In genomic region chr1:185316163-185317033, GRCh38 we compare ENCODE assay signal across 1 cellular context.
A peak's percentile ranks its signal among the peaks of the same experiment; 100 is the strongest.
TF ChIP-seq lines count a peak whose summit lies in the region.

No MANE protein-coding gene starts in this region.

TF ChIP-seq in HepG2, 621 proteins besides CTCF, POLR2A, EP300 and RAD21 (continued from another document and continues in another):
- TF ChIP-seq BCL3 (CRISPR knock-in tag; IDR thresholded peaks at IDR 0.05) (no peak), SAP130 (CRISPR knock-in tag; IDR thresholded peaks at IDR 0.05; ENCODE audit: low read depth) (no peak; the same call in 1 of the 2 replicates), GATAD2A (CRISPR knock-in tag; IDR thresholded peaks at IDR 0.05) (no peak), ZSCAN5A (CRISPR knock-in tag; IDR thresholded peaks at IDR 0.05; ENCODE audit: borderline replicate concordance) (no peak), ETV6 (CRISPR knock-in tag; conservative IDR thresholded peaks at IDR 0.05) (no peak), SMARCC2 (IDR thresholded peaks at IDR 0.05) (no peak), ARHGAP35 (CRISPR knock-in tag; IDR thresholded peaks at IDR 0.05; ENCODE audit: borderline replicate concordance) (no peak), GLI4 (CRISPR knock-in tag; IDR thresholded peaks at IDR 0.05; ENCODE audit: borderline replicate concordance) (no peak), BATF2 (CRISPR knock-in tag; IDR thresholded peaks at IDR 0.05) (no peak), ZNF724P (CRISPR knock-in tag; IDR thresholded peaks at IDR 0.05; ENCODE audit: borderline replicate concordance) (no peak), ZNF383 (CRISPR knock-in tag; IDR thresholded peaks at IDR 0.05; ENCODE audit: borderline replicate concordance) (no peak), ZNF709 (CRISPR knock-in tag; IDR thresholded peaks at IDR 0.05) (no peak), ZBTB1 (CRISPR knock-in tag; IDR thresholded peaks at IDR 0.05; ENCODE audit: borderline replicate concordance) (no peak), ZNF660 (CRISPR knock-in tag; IDR thresholded peaks at IDR 0.05; ENCODE audit: borderline replicate concordance, low read depth) (no peak), ZSCAN12 (CRISPR knock-in tag; IDR thresholded peaks at IDR 0.05) (peak; percentile 45; the same call in 1 of the 2 replicates), XRCC5 (optimal IDR thresholded peaks at IDR 0.05; ENCODE audit: low read length) (no peak), NCOA5 (CRISPR knock-in tag; IDR thresholded peaks at IDR 0.05) (no peak), PAX8 (CRISPR knock-in tag; IDR thresholded peaks at IDR 0.05; ENCODE audit: borderline replicate concordance) (peak; percentile 42; the same call in 1 of the 2 replicates), GATA4 (IDR thresholded peaks at IDR 0.05; ENCODE audit: borderline replicate concordance, low read depth) (0 out of 2 replicates have a peak, but pooled peaks have one; percentile 23), IRF2 (CRISPR knock-in tag; IDR thresholded peaks at IDR 0.05) (peak; percentile 36; the same call in 1 of the 2 replicates), DPF2 (CRISPR knock-in tag; IDR thresholded peaks at IDR 0.05; ENCODE audit: borderline replicate concordance, low read depth) (no peak), CCDC6 (CRISPR knock-in tag; IDR thresholded peaks at IDR 0.05) (no peak), ZNF142 (CRISPR knock-in tag; IDR thresholded peaks at IDR 0.05) (no peak), AKNA (CRISPR knock-in tag; IDR thresholded peaks at IDR 0.05; ENCODE audit: borderline replicate concordance) (no peak), GABPA (IDR thresholded peaks at IDR 0.05; ENCODE audit: low read depth, low read length) (no peak), GABPA (CRISPR knock-in tag; IDR thresholded peaks at IDR 0.05; ENCODE audit: low read depth) (no peak), KIAA2018 (CRISPR knock-in tag; IDR thresholded peaks at IDR 0.05; ENCODE audit: borderline replicate concordance) (no peak)
- TF ChIP-seq, protein P1, sequence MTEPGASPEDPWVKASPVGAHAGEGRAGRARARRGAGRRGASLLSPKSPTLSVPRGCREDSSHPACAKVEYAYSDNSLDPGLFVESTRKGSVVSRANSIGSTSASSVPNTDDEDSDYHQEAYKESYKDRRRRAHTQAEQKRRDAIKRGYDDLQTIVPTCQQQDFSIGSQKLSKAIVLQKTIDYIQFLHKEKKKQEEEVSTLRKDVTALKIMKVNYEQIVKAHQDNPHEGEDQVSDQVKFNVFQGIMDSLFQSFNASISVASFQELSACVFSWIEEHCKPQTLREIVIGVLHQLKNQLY (CRISPR knock-in tag; IDR thresholded peaks at IDR 0.05) = no peak
- TF ChIP-seq, protein P2, sequence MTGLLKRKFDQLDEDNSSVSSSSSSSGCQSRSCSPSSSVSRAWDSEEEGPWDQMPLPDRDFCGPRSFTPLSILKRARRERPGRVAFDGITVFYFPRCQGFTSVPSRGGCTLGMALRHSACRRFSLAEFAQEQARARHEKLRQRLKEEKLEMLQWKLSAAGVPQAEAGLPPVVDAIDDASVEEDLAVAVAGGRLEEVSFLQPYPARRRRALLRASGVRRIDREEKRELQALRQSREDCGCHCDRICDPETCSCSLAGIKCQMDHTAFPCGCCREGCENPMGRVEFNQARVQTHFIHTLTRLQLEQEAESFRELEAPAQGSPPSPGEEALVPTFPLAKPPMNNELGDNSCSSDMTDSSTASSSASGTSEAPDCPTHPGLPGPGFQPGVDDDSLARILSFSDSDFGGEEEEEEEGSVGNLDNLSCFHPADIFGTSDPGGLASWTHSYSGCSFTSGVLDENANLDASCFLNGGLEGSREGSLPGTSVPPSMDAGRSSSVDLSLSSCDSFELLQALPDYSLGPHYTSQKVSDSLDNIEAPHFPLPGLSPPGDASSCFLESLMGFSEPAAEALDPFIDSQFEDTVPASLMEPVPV (CRISPR knock-in tag; IDR thresholded peaks at IDR 0.05) = no peak
